1 cellular context compared by ENCODE assay signal in the genomic region with DNA sequence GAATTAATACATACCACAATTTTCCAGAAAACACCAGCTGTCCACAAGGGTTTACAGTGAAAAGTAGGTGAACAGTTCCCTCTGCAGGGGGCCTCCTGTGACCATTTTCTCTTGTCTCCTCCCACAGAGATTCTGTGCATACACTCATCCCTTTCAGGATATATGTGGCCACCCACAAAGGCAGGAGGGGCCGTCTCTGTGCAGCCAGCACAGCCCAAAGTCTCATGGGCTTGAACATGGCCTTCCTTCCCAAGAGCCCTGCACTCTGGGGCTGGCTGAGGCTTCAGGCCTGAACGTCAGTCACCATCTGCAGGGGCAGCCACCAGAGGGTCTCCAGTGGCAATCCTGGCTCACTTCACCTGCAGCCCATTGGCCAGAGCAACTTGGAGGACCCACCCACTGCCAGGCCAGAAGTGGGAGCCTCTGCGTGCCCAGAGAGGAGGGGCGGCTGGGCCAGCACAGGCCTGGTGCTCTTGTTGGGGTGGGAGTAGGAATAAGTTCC.
TF ChIP-seq lines count a peak whose summit lies in the region.

No MANE protein-coding gene starts in this region.

TF ChIP-seq in GM23338, 12 proteins besides CTCF, POLR2A, EP300 and RAD21 (continued from another document):
- TF ChIP-seq, protein P1, sequence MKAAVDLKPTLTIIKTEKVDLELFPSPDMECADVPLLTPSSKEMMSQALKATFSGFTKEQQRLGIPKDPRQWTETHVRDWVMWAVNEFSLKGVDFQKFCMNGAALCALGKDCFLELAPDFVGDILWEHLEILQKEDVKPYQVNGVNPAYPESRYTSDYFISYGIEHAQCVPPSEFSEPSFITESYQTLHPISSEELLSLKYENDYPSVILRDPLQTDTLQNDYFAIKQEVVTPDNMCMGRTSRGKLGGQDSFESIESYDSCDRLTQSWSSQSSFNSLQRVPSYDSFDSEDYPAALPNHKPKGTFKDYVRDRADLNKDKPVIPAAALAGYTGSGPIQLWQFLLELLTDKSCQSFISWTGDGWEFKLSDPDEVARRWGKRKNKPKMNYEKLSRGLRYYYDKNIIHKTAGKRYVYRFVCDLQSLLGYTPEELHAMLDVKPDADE (IDR thresholded peaks at IDR 0.05) = no peak
- TF ChIP-seq POLR2AphosphoS5 (IDR thresholded peaks at IDR 0.05; ENCODE audit: low read depth) (no peak), EZH2 (IDR thresholded peaks at IDR 0.05; ENCODE audit: low read depth, unreplicated experiment) (no peak), CREB1 (CRISPR knock-in tag; IDR thresholded peaks at IDR 0.05; ENCODE audit: low read depth) (no peak), EZH2phosphoT487 (IDR thresholded peaks at IDR 0.05; ENCODE audit: unreplicated experiment) (no peak), NANOG (IDR thresholded peaks at IDR 0.05; ENCODE audit: borderline replicate concordance) (no peak), JUNB (IDR thresholded peaks at IDR 0.05; ENCODE audit: unreplicated experiment) (no peak), STAT1 (IDR thresholded peaks at IDR 0.05; ENCODE audit: unreplicated experiment) (no peak), ZNF114 (CRISPR knock-in tag; IDR thresholded peaks at IDR 0.05) (no peak), ZNF331 (CRISPR knock-in tag; IDR thresholded peaks at IDR 0.05; ENCODE audit: low read depth) (no peak)
- TF ChIP-seq, protein P2, sequence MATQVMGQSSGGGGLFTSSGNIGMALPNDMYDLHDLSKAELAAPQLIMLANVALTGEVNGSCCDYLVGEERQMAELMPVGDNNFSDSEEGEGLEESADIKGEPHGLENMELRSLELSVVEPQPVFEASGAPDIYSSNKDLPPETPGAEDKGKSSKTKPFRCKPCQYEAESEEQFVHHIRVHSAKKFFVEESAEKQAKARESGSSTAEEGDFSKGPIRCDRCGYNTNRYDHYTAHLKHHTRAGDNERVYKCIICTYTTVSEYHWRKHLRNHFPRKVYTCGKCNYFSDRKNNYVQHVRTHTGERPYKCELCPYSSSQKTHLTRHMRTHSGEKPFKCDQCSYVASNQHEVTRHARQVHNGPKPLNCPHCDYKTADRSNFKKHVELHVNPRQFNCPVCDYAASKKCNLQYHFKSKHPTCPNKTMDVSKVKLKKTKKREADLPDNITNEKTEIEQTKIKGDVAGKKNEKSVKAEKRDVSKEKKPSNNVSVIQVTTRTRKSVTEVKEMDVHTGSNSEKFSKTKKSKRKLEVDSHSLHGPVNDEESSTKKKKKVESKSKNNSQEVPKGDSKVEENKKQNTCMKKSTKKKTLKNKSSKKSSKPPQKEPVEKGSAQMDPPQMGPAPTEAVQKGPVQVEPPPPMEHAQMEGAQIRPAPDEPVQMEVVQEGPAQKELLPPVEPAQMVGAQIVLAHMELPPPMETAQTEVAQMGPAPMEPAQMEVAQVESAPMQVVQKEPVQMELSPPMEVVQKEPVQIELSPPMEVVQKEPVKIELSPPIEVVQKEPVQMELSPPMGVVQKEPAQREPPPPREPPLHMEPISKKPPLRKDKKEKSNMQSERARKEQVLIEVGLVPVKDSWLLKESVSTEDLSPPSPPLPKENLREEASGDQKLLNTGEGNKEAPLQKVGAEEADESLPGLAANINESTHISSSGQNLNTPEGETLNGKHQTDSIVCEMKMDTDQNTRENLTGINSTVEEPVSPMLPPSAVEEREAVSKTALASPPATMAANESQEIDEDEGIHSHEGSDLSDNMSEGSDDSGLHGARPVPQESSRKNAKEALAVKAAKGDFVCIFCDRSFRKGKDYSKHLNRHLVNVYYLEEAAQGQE (IDR thresholded peaks at IDR 0.05; ENCODE audit: unreplicated experiment) = no peak
TF ChIP-seq in GM23338: peak in this region for 0.
